Comparison of ENCODE assay signal across 8 cellular contexts in the genomic region with DNA sequence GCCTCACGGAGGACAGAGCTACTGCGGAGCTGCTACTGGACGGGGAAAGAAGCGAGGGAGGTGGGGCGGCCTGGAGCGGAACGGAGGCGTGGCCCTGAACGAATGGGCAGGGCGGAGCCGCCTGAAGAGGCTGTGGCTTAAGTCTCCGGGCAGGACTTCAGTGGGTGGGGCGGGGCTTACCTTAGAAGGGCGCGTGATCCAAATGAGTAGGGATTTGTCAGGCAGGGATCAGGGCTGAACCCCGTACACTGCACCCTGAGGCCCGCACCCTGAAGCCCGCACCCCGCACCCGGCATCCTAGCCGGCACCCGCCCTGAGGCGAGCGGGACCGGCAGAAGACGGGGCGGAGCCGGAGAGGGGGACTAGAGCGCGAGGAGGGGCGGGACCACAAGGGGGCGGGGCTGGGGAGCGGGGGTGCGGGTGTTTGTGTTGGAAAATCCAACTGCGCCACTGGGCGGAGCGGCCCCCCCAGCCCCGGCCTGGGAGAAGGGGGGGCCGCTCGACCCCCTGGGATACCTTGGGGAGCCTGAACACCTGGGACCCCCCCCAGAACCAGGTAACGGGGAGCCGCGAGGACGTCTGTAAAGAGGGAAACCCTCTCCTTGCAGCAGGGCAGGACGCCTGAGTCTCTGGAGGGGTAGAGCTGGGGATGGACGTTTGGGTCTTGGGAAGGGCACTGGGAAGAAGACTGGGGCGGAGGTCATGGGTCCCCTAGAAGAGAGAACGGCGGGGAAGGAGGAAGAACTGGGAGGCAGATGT. TPM values are rescaled to one million over a fixed set of nuclear protein-coding genes. Genes with fewer than 3 reads are reported as not detected.
DNase-seq lines count a peak whose midpoint lies in the region; ATAC-seq and TF ChIP-seq lines count a peak whose summit lies in the region.

A gene with protein sequence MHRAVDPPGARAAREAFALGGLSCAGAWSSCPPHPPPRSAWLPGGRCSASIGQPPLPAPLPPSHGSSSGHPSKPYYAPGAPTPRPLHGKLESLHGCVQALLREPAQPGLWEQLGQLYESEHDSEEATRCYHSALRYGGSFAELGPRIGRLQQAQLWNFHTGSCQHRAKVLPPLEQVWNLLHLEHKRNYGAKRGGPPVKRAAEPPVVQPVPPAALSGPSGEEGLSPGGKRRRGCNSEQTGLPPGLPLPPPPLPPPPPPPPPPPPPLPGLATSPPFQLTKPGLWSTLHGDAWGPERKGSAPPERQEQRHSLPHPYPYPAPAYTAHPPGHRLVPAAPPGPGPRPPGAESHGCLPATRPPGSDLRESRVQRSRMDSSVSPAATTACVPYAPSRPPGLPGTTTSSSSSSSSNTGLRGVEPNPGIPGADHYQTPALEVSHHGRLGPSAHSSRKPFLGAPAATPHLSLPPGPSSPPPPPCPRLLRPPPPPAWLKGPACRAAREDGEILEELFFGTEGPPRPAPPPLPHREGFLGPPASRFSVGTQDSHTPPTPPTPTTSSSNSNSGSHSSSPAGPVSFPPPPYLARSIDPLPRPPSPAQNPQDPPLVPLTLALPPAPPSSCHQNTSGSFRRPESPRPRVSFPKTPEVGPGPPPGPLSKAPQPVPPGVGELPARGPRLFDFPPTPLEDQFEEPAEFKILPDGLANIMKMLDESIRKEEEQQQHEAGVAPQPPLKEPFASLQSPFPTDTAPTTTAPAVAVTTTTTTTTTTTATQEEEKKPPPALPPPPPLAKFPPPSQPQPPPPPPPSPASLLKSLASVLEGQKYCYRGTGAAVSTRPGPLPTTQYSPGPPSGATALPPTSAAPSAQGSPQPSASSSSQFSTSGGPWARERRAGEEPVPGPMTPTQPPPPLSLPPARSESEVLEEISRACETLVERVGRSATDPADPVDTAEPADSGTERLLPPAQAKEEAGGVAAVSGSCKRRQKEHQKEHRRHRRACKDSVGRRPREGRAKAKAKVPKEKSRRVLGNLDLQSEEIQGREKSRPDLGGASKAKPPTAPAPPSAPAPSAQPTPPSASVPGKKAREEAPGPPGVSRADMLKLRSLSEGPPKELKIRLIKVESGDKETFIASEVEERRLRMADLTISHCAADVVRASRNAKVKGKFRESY (N-terminal part only) (plus strand): TSS at position 423 of the 759 bp plus-strand sequence. CDS start 11,338 bp downstream, outside the sequence.

- TF ChIP-seq CTCF in CD8-positive, alpha-beta T cell (IDR thresholded peaks at IDR 0.05) = no peak

- DNase-seq in CD8-positive, alpha-beta T cell = peak; percentile 76 to 90 (median 87)
- DNase-seq in RKO (ENCODE audit: low spot score) = peak; percentile 93
- DNase-seq in activated T-helper 1 cell treated with Interleukin-2 at 50 U/mL for 16 hours (ENCODE audit: low read depth) = peak; percentile 72
- peak; percentile 73 to 78 for DNase-seq in stimulated activated CD8-positive, alpha-beta memory T cell treated with anti-CD3 and anti-CD28 coated beads, Interleukin-4, amount 100 ng/mL, for 4 hours (ENCODE audit: low read depth in 2 of 2, low spot score in 1 of 2)

- no peaks in the 10 kb centered on the region for H3K27me3 ChIP-seq in CD8-positive, alpha-beta T cell (ENCODE audit: insufficient read depth, low read length)
- H3K27me3 ChIP-seq in mucosa of stomach (ENCODE audit: control insufficient read depth, insufficient read depth, low read length) = peaks cover 5% of the 10 kb centered on the region

- POLR2A ChIA-PET in CD8-positive, alpha-beta T cell (lab: Charles Lee) = interaction anchor here (0.7 to 6.3 kb wide), 11 partner anchors 8 to 809 kb away, joined by 3 to 37 read pairs (median 4); a partner anchor contains a TSS

- H3K27ac Mint-ChIP-seq in CD8-positive, alpha-beta T cell = peak within 1 kb of the TSS; percentile 99
- peak within 1 kb of the TSS; percentile 99 to 100 (median 99) for H3K27ac Mint-ChIP-seq in IgD-negative memory B cell

- H3K9ac ChIP-seq in mucosa of stomach (ENCODE audit: low read length) = peak within 1 kb of the TSS; percentile 90

- CTCF ChIA-PET in CD8-positive, alpha-beta T cell (lab: Charles Lee) = interaction anchor here (1.1 to 6.0 kb wide), 8 partner anchors 11 to 156 kb away, joined by 3 to 57 read pairs (median 13); no protein-coding TSS in a partner anchor

- H3K36me3 ChIP-seq in CD8-positive, alpha-beta T cell (ENCODE audit: insufficient read depth, low read length) = no peaks in the 10 kb centered on the region
- no peaks in the 10 kb centered on the region for H3K36me3 ChIP-seq in mucosa of stomach (ENCODE audit: control insufficient read depth, insufficient read depth, low read length)

- H3K27me3 Mint-ChIP-seq in CD8-positive, alpha-beta T cell (ENCODE audit: low read depth) = no peaks in the 10 kb centered on the region
- H3K27me3 Mint-ChIP-seq in IgD-negative memory B cell = peaks cover 18% of the 10 kb centered on the region

- intact Hi-C loops in CD8-positive, alpha-beta T cell (cut with DNase I, micrococcal nuclease) = loop anchor here (1.0 to 2.0 kb wide), 7 partner anchors 12 to 261 kb away; a partner anchor contains a TSS

- H3K27ac ChIP-seq in CD8-positive, alpha-beta T cell (ENCODE audit: low read depth, low read length) = peak within 1 kb of the TSS; percentile 99

- peak within 1 kb of the TSS; percentile 96 for H3K4me3 Mint-ChIP-seq in CD8-positive, alpha-beta T cell
- peak within 1 kb of the TSS; percentile 93 to 100 (median 97) for H3K4me3 Mint-ChIP-seq in IgD-negative memory B cell

- H3K4me3 ChIP-seq in CD8-positive, alpha-beta T cell (ENCODE audit: low read depth, low read length) = peak within 1 kb of the TSS; percentile 90
- H3K4me3 ChIP-seq in mucosa of stomach (ENCODE audit: low read length) = peak within 1 kb of the TSS; percentile 69

- H3K4me1 Mint-ChIP-seq in CD8-positive, alpha-beta T cell (ENCODE audit: low read depth) = peaks cover 33% of the 10 kb centered on the region
- peaks cover 18 to 29% (median 25%) of the 10 kb centered on the region in 3 donors for H3K4me1 Mint-ChIP-seq in IgD-negative memory B cell

- H3K9me3 Mint-ChIP-seq in CD8-positive, alpha-beta T cell = no peaks in the 10 kb centered on the region
- no peaks in the 10 kb centered on the region for H3K9me3 Mint-ChIP-seq in IgD-negative memory B cell

- ATAC-seq in CD8-positive, alpha-beta T cell = peak; percentile 47
- peak; percentile 46 for ATAC-seq in GM21390 (IDR thresholded peaks at IDR 0.05; ENCODE audit: unreplicated experiment)
- ATAC-seq in esophagus mucosa = peak; percentile 72

- no peaks in the 10 kb centered on the region for H3K9me3 ChIP-seq in CD8-positive, alpha-beta T cell (ENCODE audit: low read length)
- no peaks in the 10 kb centered on the region for H3K9me3 ChIP-seq in mucosa of stomach (ENCODE audit: control insufficient read depth, low read length)

- peaks cover 33% of the 10 kb centered on the region for H3K4me1 ChIP-seq in CD8-positive, alpha-beta T cell (ENCODE audit: insufficient read depth, low read length)
- peaks cover 24% of the 10 kb centered on the region for H3K4me1 ChIP-seq in mucosa of stomach (ENCODE audit: control insufficient read depth, insufficient read depth, low read length)

- H3K36me3 Mint-ChIP-seq in CD8-positive, alpha-beta T cell = peaks cover 14% of the 10 kb centered on the region
- H3K36me3 Mint-ChIP-seq in IgD-negative memory B cell = no peaks in the 10 kb centered on the region

RNA-seq across cellular contexts. Expression of the gene that starts here (rescaled TPM):
- 100 to 1,000 TPM; 332 to 349 TPM for total RNA-seq in CD8-positive, alpha-beta T cell
- 1.9 TPM for polyA plus RNA-seq in IgD-negative memory B cell
- total RNA-seq in esophagus mucosa = 16.7 TPM

Comparison
In these comparisons a context has a peak if more than half of its experiments do, and no peak if none do; other contexts are left out.
1. Peak in every context shown above with its lines: DNase-seq, ATAC-seq, H3K4me3 ChIP-seq and H3K27ac ChIP-seq.
2. RNA of the gene that starts here (total RNA-seq): 332 to 349 TPM in CD8-positive, alpha-beta T cell; 16.7 TPM in esophagus mucosa (single experiment); every median in the first group is over 10 times any median in the second.